18 cellular contexts compared by ENCODE assay signal in the genomic region with DNA sequence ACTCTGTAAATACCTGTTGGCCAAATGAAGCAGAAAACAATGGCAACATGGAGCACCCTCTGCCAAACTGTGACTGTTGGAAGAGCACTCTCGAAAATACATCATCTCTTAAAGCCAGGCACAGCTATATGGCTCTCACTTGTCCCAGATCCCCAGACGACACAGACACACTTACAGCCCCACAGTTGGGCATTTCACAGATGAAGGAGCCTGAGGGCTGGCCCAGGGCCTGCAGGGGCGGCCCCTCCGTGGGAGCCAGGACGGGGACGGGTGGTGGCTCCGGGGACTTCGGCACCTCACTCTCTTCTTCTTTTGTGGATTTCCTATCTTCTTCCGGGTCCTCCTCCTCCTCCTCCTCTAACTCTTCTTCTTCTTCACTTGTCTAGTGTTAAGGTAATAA. TPM values are rescaled to one million over a fixed set of nuclear protein-coding genes. Genes with fewer than 3 reads are reported as not detected.
DNase-seq lines count a peak whose midpoint lies in the region; ATAC-seq, FAIRE-seq and TF ChIP-seq lines count a peak whose summit lies in the region.
"Had no signal": no experiment of that assay in that cellular context is flagged by ENCODE, and none has a peak within 500 bp of the region (broad histone marks: within the 10 kb centered on the region; RNA-seq: fewer than 3 reads in every experiment).

No MANE protein-coding gene starts in this region.

- FAIRE-seq in GM12891 (lab: Jason Lieb, UNC): no peak

- WGBS in spleen, 5 donors: 74 to 89% (median 86%) methylated on average over 7 to 9 of the region's 9 CpGs

- no peak for DNase-seq in activated T-cell treated with anti-CD3 and anti-CD28 coated beads, Interleukin-2, amount 50 U/mL, for 24 hours
- DNase-seq in activated T-cell treated with anti-CD3 and anti-CD28 coated beads, Interleukin-2, amount 50 U/mL, for 4 hours: no peak
- DNase-seq in memory B cell (ENCODE audit: low spot score in 2 of 2): no peak
- no peak for DNase-seq in GM12891 (ENCODE audit: insufficient read length, low spot score)
- no peak for DNase-seq in spleen
- DNase-seq: DMS 273 treated with DMSO at 0.1 percent for 48 hours; GDM1; H7; KBM-7; NCI-H1417 treated with DMSO at 0.1 percent for 48 hours; NCI-H1930; NCI-H446; NK-92 treated with Interleukin-12 subunit alpha and Interleukin-12 subunit beta, amount 100 ng/mL, for 24 hours had no signal

- H3K36me3 ChIP-seq in spleen: peaks cover 0 to 69% (median 15%) of the 10 kb centered on the region in 6 donors

- H3K27ac ChIP-seq in spleen: peak overlapping the region in 4 of 8 donors; percentile 54 to 67 (median 60)
- H3K27ac ChIP-seq: C4-2B, SJSA1 had no signal

- no peaks in the 10 kb centered on the region for H3K9me3 ChIP-seq in spleen
- H3K9me3 ChIP-seq: SJSA1 had no signal

- peak overlapping the region; percentile 77 for H3K27ac Mint-ChIP-seq in activated T-cell treated with anti-CD3 and anti-CD28 coated beads, Interleukin-2, amount 50 U/mL, for 24 hours
- H3K27ac Mint-ChIP-seq in activated T-helper 17 cell treated with anti-CD3 and anti-CD28 coated beads, Interleukin-2, amount 50 U/mL, for 72 hours: peak overlapping the region; percentile 85
- H3K27ac Mint-ChIP-seq in memory B cell: peak overlapping the region; percentile 53

- peaks cover 15% of the 10 kb centered on the region for H3K4me1 Mint-ChIP-seq in activated T-cell treated with anti-CD3 and anti-CD28 coated beads, Interleukin-2, amount 50 U/mL, for 24 hours (ENCODE audit: low read depth)
- H3K4me1 Mint-ChIP-seq in activated T-cell treated with anti-CD3 and anti-CD28 coated beads, Interleukin-2, amount 50 U/mL, for 4 hours (ENCODE audit: low read depth): peaks cover 2% of the 10 kb centered on the region
- H3K4me1 Mint-ChIP-seq in activated T-helper 17 cell treated with anti-CD3 and anti-CD28 coated beads, Interleukin-2, amount 50 U/mL, for 72 hours: peaks cover 6% of the 10 kb centered on the region
- peaks cover 17% of the 10 kb centered on the region for H3K4me1 Mint-ChIP-seq in memory B cell

- H3K9me3 Mint-ChIP-seq in activated T-cell treated with anti-CD3 and anti-CD28 coated beads, Interleukin-2, amount 50 U/mL, for 24 hours: no peaks in the 10 kb centered on the region
- no peaks in the 10 kb centered on the region for H3K9me3 Mint-ChIP-seq in activated T-cell treated with anti-CD3 and anti-CD28 coated beads, Interleukin-2, amount 50 U/mL, for 4 hours
- no peaks in the 10 kb centered on the region for H3K9me3 Mint-ChIP-seq in activated T-helper 17 cell treated with anti-CD3 and anti-CD28 coated beads, Interleukin-2, amount 50 U/mL, for 72 hours
- H3K9me3 Mint-ChIP-seq in memory B cell: no peaks in the 10 kb centered on the region

- no peaks in the 10 kb centered on the region for H3K27me3 ChIP-seq in spleen (replicated peaks in 1 of 7)
- H3K27me3 ChIP-seq: SJSA1 had no signal

- ATAC-seq in activated T-cell treated with anti-CD3 and anti-CD28 coated beads, Interleukin-2, amount 50 U/mL, for 4 hours: no peak
- peak; percentile 11 for ATAC-seq in GM21381 (IDR thresholded peaks at IDR 0.05; ENCODE audit: unreplicated experiment)
- no peak for ATAC-seq in activated T-helper 17 cell treated with anti-CD3 and anti-CD28 coated beads, Interleukin-2, amount 50 U/mL, for 72 hours (replicated peaks)
- ATAC-seq in memory B cell (ENCODE audit: low read depth): no peak
- no peak for ATAC-seq in HG02610 (IDR thresholded peaks at IDR 0.05; ENCODE audit: unreplicated experiment)

- no peak for TF ChIP-seq CTCF in spleen (IDR thresholded peaks at IDR 0.05 in 8 of 11, conservative IDR thresholded peaks at IDR 0.05 in 3 of 11)

- TF ChIP-seq POLR2A in GM12891 (IDR thresholded peaks at IDR 0.05; ENCODE audit: low read depth, low read length) (no peak), spleen (IDR thresholded peaks at IDR 0.05) (no peak)

- intact Hi-C loops in spleen (cut with DNase I; ENCODE audit: low total_unique reads): no loop called here

- peaks cover 0 to 14% (median 8%) of the 10 kb centered on the region in 6 donors for H3K4me1 ChIP-seq in spleen
- H3K4me1 ChIP-seq: SJSA1 had no signal

- peaks cover 63% of the 10 kb centered on the region for H3K36me3 Mint-ChIP-seq in activated T-cell treated with anti-CD3 and anti-CD28 coated beads, Interleukin-2, amount 50 U/mL, for 24 hours (ENCODE audit: low read depth)
- peaks cover 22% of the 10 kb centered on the region for H3K36me3 Mint-ChIP-seq in activated T-cell treated with anti-CD3 and anti-CD28 coated beads, Interleukin-2, amount 50 U/mL, for 4 hours (ENCODE audit: insufficient read depth)
- H3K36me3 Mint-ChIP-seq in activated T-helper 17 cell treated with anti-CD3 and anti-CD28 coated beads, Interleukin-2, amount 50 U/mL, for 72 hours (ENCODE audit: low read depth): peaks cover 62% of the 10 kb centered on the region
- H3K36me3 Mint-ChIP-seq in memory B cell: peaks cover 9% of the 10 kb centered on the region

- no peak overlapping the region for H3K4me3 Mint-ChIP-seq in activated T-cell treated with anti-CD3 and anti-CD28 coated beads, Interleukin-2, amount 50 U/mL, for 24 hours
- no peak overlapping the region for H3K4me3 Mint-ChIP-seq in activated T-cell treated with anti-CD3 and anti-CD28 coated beads, Interleukin-2, amount 50 U/mL, for 4 hours
- H3K4me3 Mint-ChIP-seq in activated T-helper 17 cell treated with anti-CD3 and anti-CD28 coated beads, Interleukin-2, amount 50 U/mL, for 72 hours: peak overlapping the region; percentile 45
- peak overlapping the region; percentile 50 for H3K4me3 Mint-ChIP-seq in memory B cell

- no peak overlapping the region for H3K4me3 ChIP-seq in spleen
- H3K4me3 ChIP-seq: SJSA1 had no signal

- H3K27me3 Mint-ChIP-seq in activated T-cell treated with anti-CD3 and anti-CD28 coated beads, Interleukin-2, amount 50 U/mL, for 24 hours: no peaks in the 10 kb centered on the region
- H3K27me3 Mint-ChIP-seq in activated T-cell treated with anti-CD3 and anti-CD28 coated beads, Interleukin-2, amount 50 U/mL, for 4 hours (ENCODE audit: low read depth): no peaks in the 10 kb centered on the region
- no peaks in the 10 kb centered on the region for H3K27me3 Mint-ChIP-seq in activated T-helper 17 cell treated with anti-CD3 and anti-CD28 coated beads, Interleukin-2, amount 50 U/mL, for 72 hours
- no peaks in the 10 kb centered on the region for H3K27me3 Mint-ChIP-seq in memory B cell

TF ChIP-seq in GM12891, 5 proteins besides CTCF, POLR2A, EP300 and RAD21:
- TF ChIP-seq POLR2AphosphoS5 (IDR thresholded peaks at IDR 0.05; ENCODE audit: low read depth, low read length): no peak
- no peak for TF ChIP-seq POU2F2 (IDR thresholded peaks at IDR 0.05; ENCODE audit: low read depth, low read length)
- TF ChIP-seq SPI1 (IDR thresholded peaks at IDR 0.05; ENCODE audit: low read depth, low read length): no peak
- no peak for TF ChIP-seq TAF1 (IDR thresholded peaks at IDR 0.05; ENCODE audit: low read depth, low read length)
- TF ChIP-seq PAX5 (IDR thresholded peaks at IDR 0.05; ENCODE audit: insufficient read depth, low read length, severe bottlenecking): no peak
TF ChIP-seq in GM12891: peak in this region for 0.

RNA-seq across cellular contexts. Expression of a gene that starts 18.4 kb away (rescaled TPM):
- 10 to 100 TPM; 49.7 to 54.1 (median 52.1) TPM for total RNA-seq in activated T-cell treated with anti-CD3 and anti-CD28 coated beads, Interleukin-2, amount 50 U/mL, for 4 hours
- total RNA-seq in activated T-helper 17 cell treated with anti-CD3 and anti-CD28 coated beads, Interleukin-2, amount 50 U/mL, for 72 hours: 10 to 100 TPM; 23.9 to 42.3 TPM
- 18.0 TPM for polyA plus RNA-seq in GM12891 (2012; ENCODE audit: low read depth, missing spikeins)
- 10 to 100 TPM; 25.1 to 32.3 (median 27.7) TPM for total RNA-seq in spleen
- 10 to 100 TPM; 17.2 to 26.1 (median 18.0) TPM for polyA plus RNA-seq in spleen

RNA-seq across cellular contexts. Expression of a gene that starts 41.3 kb away (rescaled TPM):
- total RNA-seq in activated T-cell treated with anti-CD3 and anti-CD28 coated beads, Interleukin-2, amount 50 U/mL, for 4 hours: 1 to 10 TPM in 2 of 3 donors, under 1 TPM in 1; 0.47 to 1.8 (median 1.2) TPM
- 1 to 10 TPM; 1.1 to 2.4 TPM for total RNA-seq in activated T-helper 17 cell treated with anti-CD3 and anti-CD28 coated beads, Interleukin-2, amount 50 U/mL, for 72 hours
- polyA plus RNA-seq in GM12891 (2012; ENCODE audit: low read depth, missing spikeins): not detected
- 1 to 10 TPM; 1.2 to 2.6 (median 1.9) TPM for total RNA-seq in spleen
- under 1 TPM; 0.70 to 0.87 (median 0.83) TPM for polyA plus RNA-seq in spleen
- total RNA-seq: SJSA1 had no signal

Comparison
In these comparisons a context has a peak if more than half of its experiments do, and no peak if none do; other contexts are left out.
1. H3K4me3 Mint-ChIP-seq: peak in activated T-helper 17 cell treated with anti-CD3 and anti-CD28 coated beads, Interleukin-2, amount 50 U/mL, for 72 hours (single experiment) and memory B cell (single experiment); none in activated T-cell treated with anti-CD3 and anti-CD28 coated beads, Interleukin-2, amount 50 U/mL, for 24 hours (single experiment) and activated T-cell treated with anti-CD3 and anti-CD28 coated beads, Interleukin-2, amount 50 U/mL, for 4 hours (single experiment).
2. Peak in every context shown above with its lines, with median percentiles within 50 percentile points of each other: H3K27ac Mint-ChIP-seq.